15 cellular contexts compared by ENCODE assay signal in the genomic region with DNA sequence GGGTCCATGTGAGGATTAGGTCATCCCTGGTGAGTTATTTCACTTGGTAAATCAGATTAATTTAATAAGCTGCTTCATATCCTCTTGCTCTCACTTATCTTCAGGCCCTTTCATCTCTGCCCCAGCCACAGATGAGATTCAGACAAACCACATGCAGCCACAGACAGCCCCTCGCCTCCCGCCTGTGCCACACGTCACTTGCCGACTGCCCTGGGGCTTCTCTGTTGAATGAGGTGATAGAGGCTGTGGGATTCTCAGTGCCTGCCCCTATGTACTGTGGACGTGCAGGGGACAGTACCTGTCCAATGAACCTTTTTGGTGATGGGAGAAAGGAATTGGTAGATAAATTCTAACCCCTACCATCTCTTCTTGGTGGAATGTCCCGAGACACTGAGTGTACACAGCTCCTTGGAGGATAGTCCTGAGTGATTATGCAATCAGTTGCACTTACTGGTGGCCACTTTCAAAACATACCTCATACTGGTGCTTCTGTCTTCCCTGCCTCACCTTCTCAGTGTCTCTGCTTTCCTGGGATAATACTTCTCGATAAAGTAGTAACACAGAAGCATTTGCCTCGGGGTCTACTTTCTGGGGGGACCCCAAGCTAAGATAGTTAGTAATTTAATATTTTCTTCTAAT.
DNase-seq lines count a peak whose midpoint lies in the region; ATAC-seq, FAIRE-seq and TF ChIP-seq lines count a peak whose summit lies in the region.
"Had no signal": no experiment of that assay in that cellular context is flagged by ENCODE, and none has a peak within 500 bp of the region (broad histone marks: within the 10 kb centered on the region; RNA-seq: fewer than 3 reads in every experiment).

No MANE protein-coding gene starts in this region.

- H2AFZ ChIP-seq in IMR-90 (replicated peaks; ENCODE audit: low read length, poor library complexity) = no peak overlapping the region
- no peak overlapping the region for H2AFZ ChIP-seq in K562 (ENCODE audit: low read depth, low read length)

- H3K4me2 ChIP-seq in IMR-90 (ENCODE audit: low read depth, low read length) = no peak overlapping the region
- no peak overlapping the region for H3K4me2 ChIP-seq in K562 (ENCODE audit: insufficient read depth, low read length)

- no CpG with 5 or more reads among the region's 8 CpGs for WGBS in IMR-90 (ENCODE audit: extremely low coverage in 2 of 2, insufficient read length in 1 of 2), 2 experiments
- 1% methylated on average over 7 of the region's 8 CpGs for WGBS in K562 (ENCODE audit: insufficient coverage, low coverage, missing lambda C conversion rate)

- H3K4me3 ChIP-seq in IMR-90 (ENCODE audit: insufficient read depth, low read depth, low read length) (no peak overlapping the region), K562 (no peak overlapping the region)
- H3K4me3 ChIP-seq: GM12878 had no signal

- TF ChIP-seq RAD21 in IMR-90 (IDR thresholded peaks at IDR 0.05; ENCODE audit: low read length) (no peak), K562 (CRISPR knock-in tag; conservative IDR thresholded peaks at IDR 0.05 in 1 of 2, IDR thresholded peaks at IDR 0.05 in 1 of 2) (no peak)

- no peak overlapping the region for H3K23ac ChIP-seq in IMR-90 (ENCODE audit: low read depth, low read length)

- H2BK15ac ChIP-seq in IMR-90 (ENCODE audit: low read depth, low read length) = no peak overlapping the region

- no peak overlapping the region for H4K5ac ChIP-seq in IMR-90 (ENCODE audit: low read depth, low read length)

- peak; percentile 35 for FAIRE-seq in D721Med (lab: Jason Lieb, UNC)
- no peak for FAIRE-seq in K562 (lab: Jason Lieb, UNC)
- FAIRE-seq: GM12878, GM19239 had no signal

- TF ChIP-seq EP300 in K562 (IDR thresholded peaks at IDR 0.05; ENCODE audit: low read length) = no peak

- ATAC-seq in IMR-90 (ENCODE audit: low read depth) (no peak), K562 (no peak)
- ATAC-seq in stimulated activated memory B cell treated with anti-CD40 and anti-IgM and Interleukin-4, amounts not matched to agents 10 μg/mL and 1 μg/mL and 100 μg/mL, for 72 hours = peak; percentile 27
- ATAC-seq: CD8-positive, alpha-beta T cell; GM12878 had no signal

- H2BK120ac ChIP-seq in IMR-90 (ENCODE audit: low read depth, low read length) = no peak overlapping the region

- intact Hi-C loops in IMR-90 (cut with micrococcal nuclease) = no loop called here
- intact Hi-C loops in K562 (cut with micrococcal nuclease) = no loop called here

- no peaks in the 10 kb centered on the region for H3K4me1 Mint-ChIP-seq in stimulated activated memory B cell treated with anti-CD40 and anti-IgM and Interleukin-4, amounts not matched to agents 10 μg/mL and 1 μg/mL and 100 μg/mL, for 72 hours
- H3K4me1 Mint-ChIP-seq: CD14-positive monocyte, H9 had no signal

- H3K27me3 ChIP-seq in IMR-90 (ENCODE audit: control insufficient read depth, insufficient read depth, low read length) = no peaks in the 10 kb centered on the region; the same call in 1 of the 2 replicates
- no peaks in the 10 kb centered on the region for H3K27me3 ChIP-seq in K562 (ENCODE audit: control insufficient read depth in 2 of 2, insufficient read depth in 2 of 2, low read length in 2 of 2)

- dilution Hi-C loops in IMR-90 (cut with HindIII; ENCODE audit: low sequenced_read_pairs, unreplicated experiment) = no loop called here

- no peaks in the 10 kb centered on the region for H3K4me1 ChIP-seq in IMR-90 (ENCODE audit: control insufficient read depth, insufficient read depth, low read length)
- H3K4me1 ChIP-seq in K562 (replicated peaks in 1 of 2; ENCODE audit: control insufficient read depth in 2 of 2, insufficient read depth in 2 of 2, low read length in 2 of 2) = no peaks in the 10 kb centered on the region

- H3K9ac ChIP-seq in IMR-90 (ENCODE audit: low read depth, low read length) = no peak overlapping the region
- H3K9ac ChIP-seq in K562 (ENCODE audit: insufficient read depth in 1 of 2, low read depth in 2 of 2, low read length in 2 of 2) = no peak overlapping the region

- H4K8ac ChIP-seq in IMR-90 (ENCODE audit: low read depth in 2 of 2, low read length in 2 of 2) = no peak overlapping the region

- H3K14ac ChIP-seq in IMR-90 (replicated peaks; ENCODE audit: low read depth, low read length) = no peak overlapping the region

- no peak overlapping the region for H3K4ac ChIP-seq in IMR-90 (ENCODE audit: low read depth, low read length)

- DNase-seq in D721Med (ENCODE audit: insufficient read length, low spot score) = peak; percentile 12
- DNase-seq in IMR-90 = no peak
- no peak for DNase-seq in K562 (ENCODE audit: extremely low read depth in 1 of 4, low spot score in 3 of 4)
- DNase-seq in NCI-H146 (lab: John Stamatoyannopoulos, UW) = no peak
- no peak for DNase-seq in NCI-H1105 (lab: John Stamatoyannopoulos, UW)
- no peak for DNase-seq in mucosa of gallbladder (ENCODE audit: low spot score)
- DNase-seq: CD8-positive, alpha-beta T cell; COR-L47; DMS53; GOT3; H9 had no signal

- no peaks in the 10 kb centered on the region for H3K36me3 Mint-ChIP-seq in stimulated activated memory B cell treated with anti-CD40 and anti-IgM and Interleukin-4, amounts not matched to agents 10 μg/mL and 1 μg/mL and 100 μg/mL, for 72 hours
- H3K36me3 Mint-ChIP-seq: CD14-positive monocyte; CD8-positive, alpha-beta T cell had no signal

- no peak overlapping the region for H3K27ac ChIP-seq in IMR-90 (ENCODE audit: insufficient read depth, low read length)
- H3K27ac ChIP-seq in K562 (ENCODE audit: extremely low read depth, low read depth, low read length) = no peak overlapping the region

- H3K36me3 ChIP-seq in IMR-90 (ENCODE audit: control insufficient read depth, insufficient read depth, low read length) (no peaks in the 10 kb centered on the region), K562 (ENCODE audit: control insufficient read depth, insufficient read depth, low read length) (no peaks in the 10 kb centered on the region)

- no peak overlapping the region for H3K56ac ChIP-seq in IMR-90 (ENCODE audit: extremely low read depth, insufficient read depth, low read length)

- CTCF ChIA-PET in IMR-90 (lab: Yijun Ruan, JAX) (interaction anchor here (0.6 kb wide), 1 partner anchor 129 kb away, joined by 3 read pairs; no protein-coding TSS in a partner anchor), K562 (lab: Yijun Ruan, JAX; ENCODE audit: low intra/inter-chr PET ratio) (no interaction called here)

- H4K20me1 ChIP-seq in IMR-90 (ENCODE audit: insufficient read depth, low read length) = no peaks in the 10 kb centered on the region
- no peaks in the 10 kb centered on the region for H4K20me1 ChIP-seq in K562 (replicated peaks; ENCODE audit: control insufficient read depth, insufficient read depth, low read length)

- no peak overlapping the region for H3K27ac Mint-ChIP-seq in stimulated activated memory B cell treated with anti-CD40 and anti-IgM and Interleukin-4, amounts not matched to agents 10 μg/mL and 1 μg/mL and 100 μg/mL, for 72 hours
- H3K27ac Mint-ChIP-seq: CD14-positive monocyte; CD8-positive, alpha-beta T cell; H9 had no signal

- no peaks in the 10 kb centered on the region for H3K27me3 Mint-ChIP-seq in stimulated activated memory B cell treated with anti-CD40 and anti-IgM and Interleukin-4, amounts not matched to agents 10 μg/mL and 1 μg/mL and 100 μg/mL, for 72 hours

- H2BK5ac ChIP-seq in IMR-90 (ENCODE audit: low read depth, low read length, poor library complexity, severe bottlenecking) = no peak overlapping the region

- POLR2A ChIA-PET in IMR-90 (lab: Charles Lee; ENCODE audit: unreplicated experiment) = no interaction called here
- POLR2A ChIA-PET in K562 (lab: Yijun Ruan, JAX) = no interaction called here

- H3K9me1 ChIP-seq in IMR-90 (ENCODE audit: insufficient read depth, low read length) (no peaks in the 10 kb centered on the region), K562 (ENCODE audit: control insufficient read depth, insufficient read depth, low read length) (no peaks in the 10 kb centered on the region)

- no peaks in the 10 kb centered on the region for H3K9me3 ChIP-seq in IMR-90 (ENCODE audit: control insufficient read depth, insufficient read depth, low read length)
- no peaks in the 10 kb centered on the region for H3K9me3 ChIP-seq in K562 (replicated peaks; ENCODE audit: control insufficient read depth, insufficient read depth, low read depth, low read length)

- H3K18ac ChIP-seq in IMR-90 (ENCODE audit: low read depth, low read length) = no peak overlapping the region

- H2AK5ac ChIP-seq in IMR-90 (ENCODE audit: low read depth, low read length) = no peak overlapping the region

- BruUV-seq in IMR-90 (replicated peaks; lab: Mats Ljungman, UMichigan) (no TSS peak), K562 (replicated peaks; lab: Mats Ljungman, UMichigan) (no TSS peak)

- no peaks in the 10 kb centered on the region for H3K79me2 ChIP-seq in K562 (ENCODE audit: control insufficient read depth, insufficient read depth, low read length)

- H4K91ac ChIP-seq in IMR-90 (ENCODE audit: insufficient read depth, low read depth, low read length) = no peak overlapping the region

- in situ Hi-C loops in IMR-90 (cut with MboI; ENCODE audit: low sequenced_read_pairs) (no loop called here), K562 (cut with MboI) (no loop called here)

- H3K79me1 ChIP-seq in IMR-90 (ENCODE audit: low read depth in 1 of 2, low read length in 2 of 2) = no peaks in the 10 kb centered on the region

- H3K9me3 Mint-ChIP-seq in stimulated activated memory B cell treated with anti-CD40 and anti-IgM and Interleukin-4, amounts not matched to agents 10 μg/mL and 1 μg/mL and 100 μg/mL, for 72 hours = no peaks in the 10 kb centered on the region
- H3K9me3 Mint-ChIP-seq: CD8-positive, alpha-beta T cell had no signal

- no peak for TF ChIP-seq CTCF in D721Med (IDR thresholded peaks at IDR 0.05; ENCODE audit: insufficient read depth, missing control alignments)
- TF ChIP-seq CTCF in IMR-90 (conservative IDR thresholded peaks at IDR 0.05; ENCODE audit: low read depth, low read length) = no peak
- no peak for TF ChIP-seq CTCF in K562 (IDR thresholded peaks at IDR 0.05 in 2 of 3, conservative IDR thresholded peaks at IDR 0.05 in 1 of 3; ENCODE audit: insufficient read depth in 2 of 3, low read depth in 1 of 3, low read length in 3 of 3)

- H2BK20ac ChIP-seq in IMR-90 (ENCODE audit: low read depth, low read length) = no peak overlapping the region

- H3K4me3 Mint-ChIP-seq in stimulated activated memory B cell treated with anti-CD40 and anti-IgM and Interleukin-4, amounts not matched to agents 10 μg/mL and 1 μg/mL and 100 μg/mL, for 72 hours = no peak overlapping the region
- H3K4me3 Mint-ChIP-seq: CD14-positive monocyte; CD8-positive, alpha-beta T cell; H9 had no signal

- no peak overlapping the region for H2AK9ac ChIP-seq in IMR-90 (replicated peaks; ENCODE audit: low read depth, low read length, poor library complexity)

- TF ChIP-seq POLR2A in IMR-90 (IDR thresholded peaks at IDR 0.05; ENCODE audit: low read depth, low read length) = no peak
- no peak for TF ChIP-seq POLR2A in K562 (conservative IDR thresholded peaks at IDR 0.05)

TF ChIP-seq in IMR-90, 13 proteins besides CTCF, POLR2A, EP300 and RAD21 (continues in another document):
- TF ChIP-seq CEBPB (IDR thresholded peaks at IDR 0.05; ENCODE audit: low read depth, low read length) (peak; percentile 64), CHD1 (IDR thresholded peaks at IDR 0.05; ENCODE audit: low read depth, low read length) (no peak)

TF ChIP-seq in K562, 482 proteins besides CTCF, POLR2A, EP300 and RAD21 (continues in another document):
- TF ChIP-seq MAFG (tag; conservative IDR thresholded peaks at IDR 0.05) (no peak), CEBPB (tag; IDR thresholded peaks at IDR 0.05) (0 out of 2 replicates have a peak, but pooled peaks have one; percentile 19)
